8 cellular contexts compared by ENCODE assay signal in genomic region chr1:67748630-67749029, GRCh38.
A peak's percentile ranks its signal among the peaks of the same experiment; 100 is the strongest.
DNase-seq lines count a peak whose midpoint lies in the region; ATAC-seq and TF ChIP-seq lines count a peak whose summit lies in the region.

No MANE protein-coding gene starts in this region.

- TF ChIP-seq CTCF in WTC11 (IDR thresholded peaks at IDR 0.05) (no peak), vagina (IDR thresholded peaks at IDR 0.05) (no peak)

- H3K9me3 Mint-ChIP-seq in WTC11 = no peaks in the 10 kb centered on the region
- H3K9me3 Mint-ChIP-seq in activated CD8-positive, alpha-beta memory T cell treated with anti-CD3 and anti-CD28 coated beads, Interleukin-2, amount 10 ng/mL, durations not matched to agents 7 days and 5 days (ENCODE audit: low read depth) = no peaks in the 10 kb centered on the region

- H3K27ac ChIP-seq in vagina = peak overlapping the region; percentile 70

- H3K4me1 Mint-ChIP-seq in WTC11 = peaks cover 93% of the 10 kb centered on the region
- H3K4me1 Mint-ChIP-seq in activated CD8-positive, alpha-beta memory T cell treated with anti-CD3 and anti-CD28 coated beads, Interleukin-2, amount 10 ng/mL, durations not matched to agents 7 days and 5 days = peaks cover 23% of the 10 kb centered on the region

- no peaks in the 10 kb centered on the region for H3K36me3 Mint-ChIP-seq in WTC11
- no peaks in the 10 kb centered on the region for H3K36me3 Mint-ChIP-seq in activated CD8-positive, alpha-beta memory T cell treated with anti-CD3 and anti-CD28 coated beads, Interleukin-2, amount 10 ng/mL, durations not matched to agents 7 days and 5 days

- H3K4me3 ChIP-seq in vagina = peak overlapping the region in 1 of 2 donors; percentile 7

- no peak for DNase-seq in WTC11 (ENCODE audit: low spot score)
- DNase-seq in kidney tubule cell (ENCODE audit: low spot score) = peak; percentile 87
- no peak for DNase-seq in vagina (ENCODE audit: extremely low spot score in 2 of 2)
- DNase-seq in DMS153 (lab: John Stamatoyannopoulos, UW) = no peak
- DNase-seq in nucleus accumbens (lab: John Stamatoyannopoulos, UW) = no peak
- DNase-seq in activated CD8-positive, alpha-beta memory T cell treated with anti-CD3 and anti-CD28 coated beads, Interleukin-2, amount 10 ng/mL, durations not matched to agents 7 days and 5 days = no peak

- peak overlapping the region; percentile 3; the same call in 1 of the 2 replicates for H3K4me3 Mint-ChIP-seq in WTC11
- no peak overlapping the region for H3K4me3 Mint-ChIP-seq in activated CD8-positive, alpha-beta memory T cell treated with anti-CD3 and anti-CD28 coated beads, Interleukin-2, amount 10 ng/mL, durations not matched to agents 7 days and 5 days

- CTCF ChIA-PET in WTC11 (lab: Charles Lee) = no interaction called here
- CTCF ChIA-PET in activated CD8-positive, alpha-beta memory T cell treated with anti-CD3 and anti-CD28 coated beads, Interleukin-2, amount 10 ng/mL, durations not matched to agents 7 days and 5 days (lab: Charles Lee) = no interaction called here

- peaks cover 12% of the 10 kb centered on the region for H3K27me3 Mint-ChIP-seq in WTC11 (ENCODE audit: low read depth)
- H3K27me3 Mint-ChIP-seq in activated CD8-positive, alpha-beta memory T cell treated with anti-CD3 and anti-CD28 coated beads, Interleukin-2, amount 10 ng/mL, durations not matched to agents 7 days and 5 days = peaks cover 36% of the 10 kb centered on the region

- intact Hi-C loops in vagina (cut with DNase I) = no loop called here

- no peaks in the 10 kb centered on the region for H3K36me3 ChIP-seq in vagina

- POLR2A ChIA-PET in WTC11 (lab: Charles Lee) = no interaction called here

- H3K27ac Mint-ChIP-seq in WTC11 = peak overlapping the region; percentile 12; the same call in 1 of the 2 replicates
- H3K27ac Mint-ChIP-seq in activated CD8-positive, alpha-beta memory T cell treated with anti-CD3 and anti-CD28 coated beads, Interleukin-2, amount 10 ng/mL, durations not matched to agents 7 days and 5 days = no peak overlapping the region

- no peak for TF ChIP-seq POLR2A in vagina (IDR thresholded peaks at IDR 0.05)

- H3K4me1 ChIP-seq in vagina = peaks cover 66% of the 10 kb centered on the region

- ATAC-seq in GM19351 (IDR thresholded peaks at IDR 0.05; ENCODE audit: unreplicated experiment) (peak; percentile 58), HG03097 (IDR thresholded peaks at IDR 0.05; ENCODE audit: low FRiP score, unreplicated experiment) (peak; percentile 79), WTC11 (no peak)
- no peak for ATAC-seq in activated CD8-positive, alpha-beta memory T cell treated with anti-CD3 and anti-CD28 coated beads, Interleukin-2, amount 10 ng/mL, durations not matched to agents 7 days and 5 days

- no peaks in the 10 kb centered on the region for H3K9me3 ChIP-seq in vagina

- H3K27me3 ChIP-seq in vagina = no peaks in the 10 kb centered on the region

TF ChIP-seq in WTC11, 78 proteins besides CTCF, POLR2A, EP300 and RAD21 (continues in another document):
- no peak for TF ChIP-seq SMAD3 (CRISPR knock-in tag; IDR thresholded peaks at IDR 0.05; ENCODE audit: borderline replicate concordance)
- TF ChIP-seq NFYB (CRISPR knock-in tag; conservative IDR thresholded peaks at IDR 0.05; ENCODE audit: low read depth) = no peak
- TF ChIP-seq ARID4B (CRISPR knock-in tag; IDR thresholded peaks at IDR 0.05; ENCODE audit: borderline replicate concordance) = no peak
- no peak for TF ChIP-seq ZNF317 (CRISPR knock-in tag; IDR thresholded peaks at IDR 0.05; ENCODE audit: borderline replicate concordance, low read depth)
- TF ChIP-seq TEAD4 (CRISPR knock-in tag; IDR thresholded peaks at IDR 0.05) = no peak
- no peak for TF ChIP-seq IRF2 (CRISPR knock-in tag; IDR thresholded peaks at IDR 0.05; ENCODE audit: borderline replicate concordance, low read depth)
- TF ChIP-seq ZNF425 (CRISPR knock-in tag; conservative IDR thresholded peaks at IDR 0.05) = no peak
- no peak for TF ChIP-seq TCF7 (CRISPR knock-in tag; IDR thresholded peaks at IDR 0.05; ENCODE audit: low read depth)
- no peak for TF ChIP-seq MXD4 (CRISPR knock-in tag; IDR thresholded peaks at IDR 0.05; ENCODE audit: borderline replicate concordance)
- TF ChIP-seq RELA (CRISPR knock-in tag; IDR thresholded peaks at IDR 0.05; ENCODE audit: borderline replicate concordance) = no peak
- TF ChIP-seq ETV6 (CRISPR knock-in tag; IDR thresholded peaks at IDR 0.05) = no peak
- no peak for TF ChIP-seq NFATC4 (CRISPR knock-in tag; IDR thresholded peaks at IDR 0.05)
- no peak for TF ChIP-seq ZNF532 (CRISPR knock-in tag; IDR thresholded peaks at IDR 0.05; ENCODE audit: borderline replicate concordance)
- no peak for TF ChIP-seq SMAD4 (CRISPR knock-in tag; IDR thresholded peaks at IDR 0.05)

Comparison
In these comparisons a context has a peak if more than half of its experiments do, and no peak if none do; other contexts are left out.
1. ATAC-seq: peak in GM19351 (single experiment) and HG03097 (single experiment); none in WTC11 (single experiment) and activated CD8-positive, alpha-beta memory T cell treated with anti-CD3 and anti-CD28 coated beads, Interleukin-2, amount 10 ng/mL, durations not matched to agents 7 days and 5 days (single experiment).